Comparison of ENCODE assay signal across 19 cellular contexts in the genomic region with DNA sequence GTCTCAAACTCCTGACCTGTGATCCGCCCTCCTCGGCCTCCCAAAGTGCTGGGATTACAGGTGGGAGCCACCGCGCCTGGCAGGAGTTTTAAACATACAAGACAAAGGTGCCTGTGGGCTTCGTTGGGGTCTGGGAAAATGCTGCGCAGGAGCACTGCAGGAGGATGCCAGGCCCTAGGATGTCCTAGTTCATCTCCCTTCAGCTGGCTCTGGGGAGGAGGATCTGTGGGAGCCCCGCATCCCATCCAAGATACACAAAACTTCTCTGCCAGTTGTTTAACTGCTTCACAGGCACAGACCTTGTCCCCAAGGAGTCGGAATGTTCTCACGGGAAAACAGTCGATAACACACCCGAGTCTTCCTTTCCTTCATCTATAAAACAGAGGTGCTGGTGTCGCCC.
DNase-seq lines count a peak whose midpoint lies in the region; ATAC-seq and TF ChIP-seq lines count a peak whose summit lies in the region.
"Had no signal": no experiment of that assay in that cellular context is flagged by ENCODE, and none has a peak within 500 bp of the region (broad histone marks: within the 10 kb centered on the region; RNA-seq: fewer than 3 reads in every experiment).

No MANE protein-coding gene starts in this region.

- H3K4me1 Mint-ChIP-seq in T-cell, result peaks cover 9 to 20% (median 11%) of the 10 kb centered on the region in 3 donors
- H3K4me1 Mint-ChIP-seq in memory B cell, result peaks cover 42% of the 10 kb centered on the region
- H3K4me1 Mint-ChIP-seq: WTC11 had no signal

- H3K27ac Mint-ChIP-seq in T-cell, result peak overlapping the region; percentile 81 to 88
- peak overlapping the region; percentile 67 for H3K27ac Mint-ChIP-seq in memory B cell
- H3K27ac Mint-ChIP-seq: WTC11 had no signal

- peak overlapping the region in 1 of 3 donors; percentile 44 for H3K4me3 Mint-ChIP-seq in T-cell
- H3K4me3 Mint-ChIP-seq in memory B cell, result peak overlapping the region; percentile 15
- H3K4me3 Mint-ChIP-seq: WTC11 had no signal

- no peak for TF ChIP-seq POLR2A in heart left ventricle (IDR thresholded peaks at IDR 0.05)

- peaks cover 18% of the 10 kb centered on the region for H3K9me3 ChIP-seq in left ventricle myocardium inferior (replicated peaks)
- H3K9me3 ChIP-seq in heart left ventricle, result peaks cover 0 to 15% (median 7%) of the 10 kb centered on the region in 12 donors
- peaks cover 0 to 10% (median 0%) of the 10 kb centered on the region in 3 donors for H3K9me3 ChIP-seq in tibial artery
- H3K9me3 ChIP-seq: ovary had no signal

- no peak for ATAC-seq in heart left ventricle
- no peak for ATAC-seq in T-cell (replicated peaks in 1 of 4)
- no peak for ATAC-seq in memory B cell (ENCODE audit: low read depth)
- ATAC-seq in GM19023 (IDR thresholded peaks at IDR 0.05; ENCODE audit: unreplicated experiment), result no peak
- ATAC-seq: body of pancreas, WTC11 had no signal

- intact Hi-C loops in left ventricle myocardium inferior (cut with micrococcal nuclease), result no loop called here
- intact Hi-C loops in heart left ventricle (cut with DNase I), result no loop called here
- intact Hi-C loops in tibial artery (cut with DNase I; ENCODE audit: low total_unique reads), result no loop called here

- H3K4me1 ChIP-seq in left ventricle myocardium inferior (peaks cover 28% of the 10 kb centered on the region), heart left ventricle (peaks cover 0 to 26% (median 14%) of the 10 kb centered on the region in 12 donors), tibial artery (peaks cover 0 to 12% (median 9%) of the 10 kb centered on the region in 4 donors)

- 85 to 92% (median 89%) methylated on average over 12 of the region's 12 CpGs for WGBS in heart left ventricle, 4 donors

- H3K36me3 ChIP-seq in left ventricle myocardium inferior (peaks cover 8% of the 10 kb centered on the region), heart left ventricle (no peaks in the 10 kb centered on the region), tibial artery (no peaks in the 10 kb centered on the region)
- H3K36me3 ChIP-seq: ovary had no signal

- H3K27me3 Mint-ChIP-seq in T-cell (no peaks in the 10 kb centered on the region), memory B cell (no peaks in the 10 kb centered on the region)

- H3K27me3 ChIP-seq in left ventricle myocardium inferior (ENCODE audit: low read depth) (peaks cover 75% of the 10 kb centered on the region), heart left ventricle (peaks cover 0 to 56% (median 3%) of the 10 kb centered on the region in 9 donors), tibial artery (no peaks in the 10 kb centered on the region)
- H3K27me3 ChIP-seq: body of pancreas, ovary had no signal

- H3K36me3 Mint-ChIP-seq in T-cell, result peaks cover 12% of the 10 kb centered on the region
- H3K36me3 Mint-ChIP-seq in memory B cell, result peaks cover 3% of the 10 kb centered on the region

- H3K27ac ChIP-seq in left ventricle myocardium inferior (replicated peaks) (peak overlapping the region; percentile 18), heart left ventricle (peak overlapping the region in 1 of 12 donors; percentile 85), tibial artery (no peak overlapping the region)
- H3K27ac ChIP-seq: body of pancreas, ovary had no signal

- TF ChIP-seq CTCF in left ventricle myocardium inferior (IDR thresholded peaks at IDR 0.05; ENCODE audit: borderline replicate concordance), result no peak
- no peak for TF ChIP-seq CTCF in heart left ventricle (IDR thresholded peaks at IDR 0.05)
- TF ChIP-seq CTCF in tibial artery (IDR thresholded peaks at IDR 0.05), result no peak

- no peak overlapping the region for H3K4me3 ChIP-seq in left ventricle myocardium inferior
- no peak overlapping the region for H3K4me3 ChIP-seq in heart left ventricle
- no peak overlapping the region for H3K4me3 ChIP-seq in tibial artery
- H3K4me3 ChIP-seq: body of pancreas, mucosa of descending colon, ovary had no signal

- no peak for DNase-seq in left ventricle myocardium inferior
- no peak for DNase-seq in heart left ventricle
- no peak for DNase-seq in T-cell
- DNase-seq in memory B cell (ENCODE audit: low spot score in 2 of 2), result no peak
- peak; percentile 13 to 52 for DNase-seq in tibial artery
- DNase-seq in NCI-H2171 treated with DMSO at 0.1 percent for 48 hours (lab: John Stamatoyannopoulos, UW), result no peak
- DNase-seq in iPS-NIHi11 (ENCODE audit: low spot score), result no peak
- DNase-seq: activated CD8-positive, alpha-beta memory T cell treated with anti-CD3 and anti-CD28 coated beads, Interleukin-2, amount 50 U/mL, for 4 hours; Calu3; foreskin melanocyte; HCEC 1CT; mucosa of descending colon; NCI-H187; stimulated activated CD4-positive, alpha-beta T cell treated with anti-CD3 and anti-CD28 coated beads, Interleukin-2, amount 100 ng/mL, for 24 hours; SW 1271 had no signal

- H3K9me3 Mint-ChIP-seq in T-cell, result peaks cover 6 to 12% (median 12%) of the 10 kb centered on the region in 3 donors
- H3K9me3 Mint-ChIP-seq in memory B cell, result peaks cover 5% of the 10 kb centered on the region

- CTCF ChIA-PET in T-cell (lab: Charles Lee), result no interaction called here

- POLR2A ChIA-PET in T-cell (lab: Charles Lee), result no interaction called here

Comparison
In these comparisons a context has a peak if more than half of its experiments do, and no peak if none do; other contexts are left out.
1. DNase-seq: peak in tibial artery (2 of 2); none in left ventricle myocardium inferior (single experiment), heart left ventricle (0 of 5), T-cell (0 of 34), memory B cell (0 of 2), NCI-H2171 treated with DMSO at 0.1 percent for 48 hours (single experiment) and iPS-NIHi11 (single experiment).